ENCODE assay signal across 20 cellular contexts in the genomic region with DNA sequence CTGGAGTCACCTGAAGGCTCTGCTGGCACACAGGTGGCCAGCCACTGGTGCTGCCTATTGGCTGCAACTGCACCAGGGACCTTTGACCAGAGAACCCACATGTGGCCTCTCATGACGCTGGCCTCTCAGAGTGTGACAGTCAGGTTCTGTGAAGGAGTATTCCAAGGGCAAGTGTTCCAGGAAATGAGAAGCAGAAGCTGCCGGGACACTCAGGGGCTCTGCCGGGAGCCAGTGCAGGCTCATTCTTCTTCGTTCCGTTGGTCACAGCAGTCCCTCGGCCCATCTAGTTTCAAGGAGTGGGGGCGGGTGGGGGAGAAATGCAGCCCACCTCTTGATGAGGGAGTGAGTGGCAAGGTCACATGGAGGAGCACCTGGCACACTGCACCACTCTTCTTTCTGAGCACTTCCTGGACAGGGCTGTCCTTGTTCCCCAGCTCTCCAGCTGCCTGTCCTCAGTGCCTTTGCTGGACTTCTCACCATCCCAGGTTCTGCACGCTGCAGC.
DNase-seq lines count a peak whose midpoint lies in the region; ATAC-seq and TF ChIP-seq lines count a peak whose summit lies in the region.
"Had no signal": no experiment of that assay in that cellular context is flagged by ENCODE, and none has a peak within 500 bp of the region (broad histone marks: within the 10 kb centered on the region; RNA-seq: fewer than 3 reads in every experiment).

No MANE protein-coding gene starts in this region.

- no peak overlapping the region for H3K9ac ChIP-seq in endodermal cell (ENCODE audit: extremely low read depth, low read length, poor library complexity, severe bottlenecking)

- H3K36me3 ChIP-seq in endodermal cell (ENCODE audit: control insufficient read depth, insufficient read depth, low read length), result no peaks in the 10 kb centered on the region
- no peaks in the 10 kb centered on the region for H3K36me3 ChIP-seq in mucosa of descending colon (ENCODE audit: low read depth)
- no peaks in the 10 kb centered on the region for H3K36me3 ChIP-seq in transverse colon
- H3K36me3 ChIP-seq: breast epithelium, gastrocnemius medialis had no signal

- H3K4me1 Mint-ChIP-seq in activated CD8-positive, alpha-beta memory T cell treated with anti-CD3 and anti-CD28 coated beads, Interleukin-2, amount 10 ng/mL, durations not matched to agents 7 days and 5 days, result no peaks in the 10 kb centered on the region
- peaks cover 26% of the 10 kb centered on the region for H3K4me1 Mint-ChIP-seq in endodermal cell
- no peaks in the 10 kb centered on the region for H3K4me1 Mint-ChIP-seq in activated CD4-positive, alpha-beta T cell treated with anti-CD3 and anti-CD28 coated beads, Interleukin-2, amount 10 ng/mL, durations not matched to agents 24 days and 14 days
- H3K4me1 Mint-ChIP-seq: B cell had no signal

- no peak for ATAC-seq in activated CD8-positive, alpha-beta memory T cell treated with anti-CD3 and anti-CD28 coated beads, Interleukin-2, amount 10 ng/mL, durations not matched to agents 7 days and 5 days
- ATAC-seq in mucosa of descending colon (peak; percentile 90), GM19452 (IDR thresholded peaks at IDR 0.05; ENCODE audit: unreplicated experiment) (no peak)
- ATAC-seq: gastrocnemius medialis; naive thymus-derived CD8-positive, alpha-beta T cell had no signal

- TF ChIP-seq EP300 in transverse colon (IDR thresholded peaks at IDR 0.05; ENCODE audit: low read depth), result no peak

- H3K9me3 ChIP-seq in endodermal cell (ENCODE audit: control insufficient read depth, low read length), result no peaks in the 10 kb centered on the region
- no peaks in the 10 kb centered on the region for H3K9me3 ChIP-seq in mucosa of descending colon
- H3K9me3 ChIP-seq in transverse colon, result no peaks in the 10 kb centered on the region
- H3K9me3 ChIP-seq: breast epithelium, gastrocnemius medialis had no signal

- H3K4me3 ChIP-seq in endodermal cell (ENCODE audit: low read length), result no peak overlapping the region
- H3K4me3 ChIP-seq in mucosa of descending colon, result no peak overlapping the region
- no peak overlapping the region for H3K4me3 ChIP-seq in transverse colon
- H3K4me3 ChIP-seq: breast epithelium, gastrocnemius medialis had no signal

- peak; percentile 63 for TF ChIP-seq POLR2A in transverse colon (IDR thresholded peaks at IDR 0.05)

- in situ Hi-C loops in transverse colon (cut with MboI; ENCODE audit: low pct_ligation_motif_present in 1 of 4, low pct_unique_long_range_greater_than_20kb in 1 of 4, low sequenced_read_pairs in 3 of 4), result no loop called here

- H3K27ac Mint-ChIP-seq in activated CD8-positive, alpha-beta memory T cell treated with anti-CD3 and anti-CD28 coated beads, Interleukin-2, amount 10 ng/mL, durations not matched to agents 7 days and 5 days, result no peak overlapping the region
- H3K27ac Mint-ChIP-seq in endodermal cell, result no peak overlapping the region
- H3K27ac Mint-ChIP-seq in activated CD4-positive, alpha-beta T cell treated with anti-CD3 and anti-CD28 coated beads, Interleukin-2, amount 10 ng/mL, durations not matched to agents 24 days and 14 days, result no peak overlapping the region
- H3K27ac Mint-ChIP-seq: activated naive CD4-positive, alpha-beta T cell treated with anti-CD3 and anti-CD28 coated beads for 36 hours; B cell; T-helper 1 cell treated with Interleukin-12 subunit alpha and Interleukin-12 subunit beta and Interleukin-4 antibody, amounts not matched to agents 30 μg/mL and 1 μg/mL, for 36 hours had no signal

- DNase-seq in activated CD8-positive, alpha-beta memory T cell treated with anti-CD3 and anti-CD28 coated beads, Interleukin-2, amount 10 ng/mL, durations not matched to agents 7 days and 5 days, result peak; percentile 27
- no peak for DNase-seq in activated CD8-positive, alpha-beta memory T cell treated with anti-CD3 and anti-CD28 coated beads, Interleukin-2, amount 50 U/mL, for 48 hours
- DNase-seq in endodermal cell (peak; percentile 38), mucosa of descending colon (peak; percentile 74 to 78 (median 76)), transverse colon (peak; percentile 49), NCI-H1092 treated with DMSO at 0.1 percent for 48 hours (lab: John Stamatoyannopoulos, UW) (no peak)
- no peak for DNase-seq in activated CD4-positive, alpha-beta T cell treated with anti-CD3 and anti-CD28 coated beads, Interleukin-2, amount 10 ng/mL, durations not matched to agents 24 days and 14 days
- DNase-seq: activated naive CD4-positive, alpha-beta T cell treated with anti-CD3 and anti-CD28 coated beads for 36 hours; amniotic stem cell; DND-41; gastrocnemius medialis; Karpas-422; naive thymus-derived CD8-positive, alpha-beta T cell; NCI-H1694; NCI-H526 treated with DMSO at 0.1 percent for 48 hours; stimulated activated CD8-positive, alpha-beta memory T cell treated with anti-CD3 and anti-CD28 coated beads, Interleukin-4, amount 100 ng/mL, for 48 hours had no signal

- H3K27me3 Mint-ChIP-seq in activated CD8-positive, alpha-beta memory T cell treated with anti-CD3 and anti-CD28 coated beads, Interleukin-2, amount 10 ng/mL, durations not matched to agents 7 days and 5 days, result peaks cover 34% of the 10 kb centered on the region
- H3K27me3 Mint-ChIP-seq in endodermal cell (ENCODE audit: insufficient read depth), result no peaks in the 10 kb centered on the region
- H3K27me3 Mint-ChIP-seq in activated CD4-positive, alpha-beta T cell treated with anti-CD3 and anti-CD28 coated beads, Interleukin-2, amount 10 ng/mL, durations not matched to agents 24 days and 14 days, result peaks cover 19% of the 10 kb centered on the region

- H3K36me3 Mint-ChIP-seq in activated CD8-positive, alpha-beta memory T cell treated with anti-CD3 and anti-CD28 coated beads, Interleukin-2, amount 10 ng/mL, durations not matched to agents 7 days and 5 days, result no peaks in the 10 kb centered on the region
- H3K36me3 Mint-ChIP-seq in endodermal cell (ENCODE audit: low read depth), result no peaks in the 10 kb centered on the region
- H3K36me3 Mint-ChIP-seq in activated CD4-positive, alpha-beta T cell treated with anti-CD3 and anti-CD28 coated beads, Interleukin-2, amount 10 ng/mL, durations not matched to agents 24 days and 14 days (ENCODE audit: low read depth), result no peaks in the 10 kb centered on the region
- H3K36me3 Mint-ChIP-seq: naive thymus-derived CD8-positive, alpha-beta T cell had no signal

- no peaks in the 10 kb centered on the region for H3K9me3 Mint-ChIP-seq in activated CD8-positive, alpha-beta memory T cell treated with anti-CD3 and anti-CD28 coated beads, Interleukin-2, amount 10 ng/mL, durations not matched to agents 7 days and 5 days (ENCODE audit: low read depth)
- no peaks in the 10 kb centered on the region for H3K9me3 Mint-ChIP-seq in endodermal cell
- no peaks in the 10 kb centered on the region for H3K9me3 Mint-ChIP-seq in activated CD4-positive, alpha-beta T cell treated with anti-CD3 and anti-CD28 coated beads, Interleukin-2, amount 10 ng/mL, durations not matched to agents 24 days and 14 days
- H3K9me3 Mint-ChIP-seq: activated naive CD4-positive, alpha-beta T cell treated with anti-CD3 and anti-CD28 coated beads for 36 hours; naive thymus-derived CD8-positive, alpha-beta T cell; T-helper 1 cell treated with Interleukin-12 subunit alpha and Interleukin-12 subunit beta and Interleukin-4 antibody, amounts not matched to agents 30 μg/mL and 1 μg/mL, for 36 hours had no signal

- 93 to 95% methylated on average over 7 to 8 of the region's 8 CpGs for WGBS in endodermal cell (ENCODE audit: insufficient coverage in 1 of 2, insufficient read length in 1 of 2), 2 experiments
- 66% methylated on average over 8 of the region's 8 CpGs; no CpG with 5 or more reads in 1 of the 2 donors for WGBS in transverse colon (ENCODE audit: low coverage in 1 of 2), 2 donors

- no peak overlapping the region for H3K27ac ChIP-seq in endodermal cell (ENCODE audit: low read depth, low read length)
- H3K27ac ChIP-seq in transverse colon, result peak overlapping the region in 2 of 4 donors; percentile 34 to 51
- H3K27ac ChIP-seq: breast epithelium, gastrocnemius medialis had no signal

- H3K4me1 ChIP-seq in endodermal cell (ENCODE audit: control insufficient read depth, insufficient read depth, low read length), result no peaks in the 10 kb centered on the region
- H3K4me1 ChIP-seq in mucosa of descending colon (ENCODE audit: low read depth), result peaks cover 3% of the 10 kb centered on the region
- peaks cover 0 to 45% (median 7%) of the 10 kb centered on the region in 4 donors for H3K4me1 ChIP-seq in transverse colon
- H3K4me1 ChIP-seq: breast epithelium, gastrocnemius medialis had no signal

- no peaks in the 10 kb centered on the region for H3K27me3 ChIP-seq in endodermal cell (ENCODE audit: control insufficient read depth, insufficient read depth, low read length, poor library complexity, severe bottlenecking)
- no peaks in the 10 kb centered on the region for H3K27me3 ChIP-seq in transverse colon
- H3K27me3 ChIP-seq: breast epithelium, gastrocnemius medialis had no signal

- no peak for TF ChIP-seq CTCF in endodermal cell (conservative IDR thresholded peaks at IDR 0.05)
- no peak for TF ChIP-seq CTCF in mucosa of descending colon (IDR thresholded peaks at IDR 0.05)
- no peak for TF ChIP-seq CTCF in transverse colon (IDR thresholded peaks at IDR 0.05)

- CTCF ChIA-PET in activated CD8-positive, alpha-beta memory T cell treated with anti-CD3 and anti-CD28 coated beads, Interleukin-2, amount 10 ng/mL, durations not matched to agents 7 days and 5 days (lab: Charles Lee), result no interaction called here

- H3K4me3 Mint-ChIP-seq in activated CD8-positive, alpha-beta memory T cell treated with anti-CD3 and anti-CD28 coated beads, Interleukin-2, amount 10 ng/mL, durations not matched to agents 7 days and 5 days, result no peak overlapping the region
- no peak overlapping the region for H3K4me3 Mint-ChIP-seq in endodermal cell
- H3K4me3 Mint-ChIP-seq in activated CD4-positive, alpha-beta T cell treated with anti-CD3 and anti-CD28 coated beads, Interleukin-2, amount 10 ng/mL, durations not matched to agents 24 days and 14 days, result no peak overlapping the region
- H3K4me3 Mint-ChIP-seq: activated naive CD4-positive, alpha-beta T cell treated with anti-CD3 and anti-CD28 coated beads for 36 hours; B cell; naive thymus-derived CD8-positive, alpha-beta T cell; T-helper 1 cell treated with Interleukin-12 subunit alpha and Interleukin-12 subunit beta and Interleukin-4 antibody, amounts not matched to agents 30 μg/mL and 1 μg/mL, for 36 hours had no signal

- intact Hi-C loops in mucosa of descending colon (cut with DNase I, micrococcal nuclease), result no loop called here
- intact Hi-C loops in transverse colon (cut with DNase I; ENCODE audit: low total_unique reads), result loop anchor here (10.0 kb wide), 1 partner anchor 158 kb away; no protein-coding TSS in a partner anchor
- intact Hi-C loops in activated CD4-positive, alpha-beta T cell treated with anti-CD3 and anti-CD28 coated beads, Interleukin-2, amount 10 ng/mL, durations not matched to agents 24 days and 14 days (cut with micrococcal nuclease), result no loop called here

Comparison
In these comparisons a context has a peak if more than half of its experiments do, and no peak if none do; other contexts are left out.
1. DNase-seq: peak in activated CD8-positive, alpha-beta memory T cell treated with anti-CD3 and anti-CD28 coated beads, Interleukin-2, amount 10 ng/mL, durations not matched to agents 7 days and 5 days (single experiment), endodermal cell (single experiment), mucosa of descending colon (3 of 3) and transverse colon (single experiment); none in activated CD8-positive, alpha-beta memory T cell treated with anti-CD3 and anti-CD28 coated beads, Interleukin-2, amount 50 U/mL, for 48 hours (single experiment), NCI-H1092 treated with DMSO at 0.1 percent for 48 hours (single experiment) and activated CD4-positive, alpha-beta T cell treated with anti-CD3 and anti-CD28 coated beads, Interleukin-2, amount 10 ng/mL, durations not matched to agents 24 days and 14 days (single experiment).